Comparison of ENCODE assay signal across 1 cellular context in genomic region chr9:126527109-126527825, GRCh38.
TF ChIP-seq lines count a peak whose summit lies in the region.

No MANE protein-coding gene starts in this region.

TF ChIP-seq in HepG2, 621 proteins besides CTCF, POLR2A, EP300 and RAD21 (continued from another document and continues in another):
- TF ChIP-seq, protein P1, sequence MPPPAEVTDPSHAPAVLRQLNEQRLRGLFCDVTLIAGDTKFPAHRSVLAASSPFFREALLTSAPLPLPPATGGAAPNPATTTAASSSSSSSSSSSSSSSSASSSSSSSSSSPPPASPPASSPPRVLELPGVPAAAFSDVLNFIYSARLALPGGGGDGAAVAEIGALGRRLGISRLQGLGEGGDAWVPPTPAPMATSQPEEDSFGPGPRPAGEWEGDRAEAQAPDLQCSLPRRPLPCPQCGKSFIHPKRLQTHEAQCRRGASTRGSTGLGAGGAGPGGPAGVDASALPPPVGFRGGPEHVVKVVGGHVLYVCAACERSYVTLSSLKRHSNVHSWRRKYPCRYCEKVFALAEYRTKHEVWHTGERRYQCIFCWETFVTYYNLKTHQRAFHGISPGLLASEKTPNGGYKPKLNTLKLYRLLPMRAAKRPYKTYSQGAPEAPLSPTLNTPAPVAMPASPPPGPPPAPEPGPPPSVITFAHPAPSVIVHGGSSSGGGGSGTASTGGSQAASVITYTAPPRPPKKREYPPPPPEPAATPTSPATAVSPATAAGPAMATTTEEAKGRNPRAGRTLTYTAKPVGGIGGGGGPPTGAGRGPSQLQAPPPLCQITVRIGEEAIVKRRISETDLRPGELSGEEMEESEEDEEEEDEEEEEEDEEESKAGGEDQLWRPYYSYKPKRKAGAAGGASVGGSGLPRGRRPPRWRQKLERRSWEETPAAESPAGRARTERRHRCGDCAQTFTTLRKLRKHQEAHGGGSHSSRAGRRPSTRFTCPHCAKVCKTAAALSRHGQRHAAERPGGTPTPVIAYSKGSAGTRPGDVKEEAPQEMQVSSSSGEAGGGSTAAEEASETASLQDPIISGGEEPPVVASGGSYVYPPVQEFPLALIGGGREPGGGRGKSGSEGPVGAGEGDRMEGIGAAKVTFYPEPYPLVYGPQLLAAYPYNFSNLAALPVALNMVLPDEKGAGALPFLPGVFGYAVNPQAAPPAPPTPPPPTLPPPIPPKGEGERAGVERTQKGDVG (CRISPR knock-in tag; IDR thresholded peaks at IDR 0.05; ENCODE audit: borderline replicate concordance): no peak
- peak; percentile 52; the same call in 1 of the 2 replicates for TF ChIP-seq ZNF292 (CRISPR knock-in tag; IDR thresholded peaks at IDR 0.05; ENCODE audit: borderline replicate concordance, low read depth)
- peak; percentile 37; the same call in 1 of the 2 replicates for TF ChIP-seq ZNF574 (CRISPR knock-in tag; IDR thresholded peaks at IDR 0.05)
- no peak for TF ChIP-seq DNMT1 (CRISPR knock-in tag; IDR thresholded peaks at IDR 0.05)
- 0 out of 2 replicates have a peak, but pooled peaks have one; percentile 17 for TF ChIP-seq CBFB (CRISPR knock-in tag; IDR thresholded peaks at IDR 0.05)
- no peak for TF ChIP-seq PRPF4 (IDR thresholded peaks at IDR 0.05; ENCODE audit: low read depth, low read length, poor library complexity, severe bottlenecking)
- no peak for TF ChIP-seq GTF2F1 (IDR thresholded peaks at IDR 0.05; ENCODE audit: low read length)
- no peak; the same call in 1 of the 2 replicates for TF ChIP-seq NFKB2 (CRISPR knock-in tag; IDR thresholded peaks at IDR 0.05; ENCODE audit: borderline replicate concordance)
- TF ChIP-seq HMG20A (CRISPR knock-in tag; IDR thresholded peaks at IDR 0.05; ENCODE audit: borderline replicate concordance): peak; percentile 76; the same call in 1 of the 2 replicates
- TF ChIP-seq ZNF674 (CRISPR knock-in tag; IDR thresholded peaks at IDR 0.05; ENCODE audit: low read depth): no peak
- no peak for TF ChIP-seq ZNF460 (CRISPR knock-in tag; IDR thresholded peaks at IDR 0.05; ENCODE audit: borderline replicate concordance)
- TF ChIP-seq TAF1 (CRISPR knock-in tag; IDR thresholded peaks at IDR 0.05): peak; percentile 53
- no peak for TF ChIP-seq ZNF224 (CRISPR knock-in tag; IDR thresholded peaks at IDR 0.05)
- peak; percentile 61; the same call in 1 of the 2 replicates for TF ChIP-seq RXRB (CRISPR knock-in tag; IDR thresholded peaks at IDR 0.05; ENCODE audit: borderline replicate concordance)
- TF ChIP-seq, protein P2, sequence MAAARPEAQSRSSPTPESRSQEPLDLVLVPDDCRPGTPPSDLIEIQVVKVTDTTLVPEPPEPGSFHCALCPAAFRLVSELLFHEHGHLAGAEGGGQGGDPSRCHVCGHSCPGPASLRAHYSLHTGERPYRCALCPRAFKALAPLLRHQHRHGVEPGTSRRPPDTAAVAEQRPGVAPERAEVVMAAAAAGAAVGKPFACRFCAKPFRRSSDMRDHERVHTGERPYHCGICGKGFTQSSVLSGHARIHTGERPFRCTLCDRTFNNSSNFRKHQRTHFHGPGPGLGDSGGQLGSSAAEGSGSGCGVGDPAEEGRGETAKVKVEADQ (CRISPR knock-in tag; IDR thresholded peaks at IDR 0.05; ENCODE audit: borderline replicate concordance): no peak
- no peak for TF ChIP-seq ZNF639 (CRISPR knock-in tag; conservative IDR thresholded peaks at IDR 0.05)
- TF ChIP-seq BCL3 (CRISPR knock-in tag; IDR thresholded peaks at IDR 0.05): no peak
- no peak for TF ChIP-seq ARHGAP35 (CRISPR knock-in tag; IDR thresholded peaks at IDR 0.05; ENCODE audit: borderline replicate concordance)
- TF ChIP-seq ZNF30 (CRISPR knock-in tag; IDR thresholded peaks at IDR 0.05): no peak
- TF ChIP-seq SMYD3 (CRISPR knock-in tag; IDR thresholded peaks at IDR 0.05): no peak
- no peak for TF ChIP-seq ZFP36 (IDR thresholded peaks at IDR 0.05; ENCODE audit: borderline replicate concordance, low read depth, low read length, partially characterized antibody)
- no peak for TF ChIP-seq HIVEP1 (CRISPR knock-in tag; IDR thresholded peaks at IDR 0.05)
- no peak for TF ChIP-seq ZNF256 (CRISPR knock-in tag; conservative IDR thresholded peaks at IDR 0.05)
- no peak for TF ChIP-seq CENPX (CRISPR knock-in tag; IDR thresholded peaks at IDR 0.05)
- no peak for TF ChIP-seq JDP2 (CRISPR knock-in tag; IDR thresholded peaks at IDR 0.05; ENCODE audit: borderline replicate concordance)
- TF ChIP-seq CBX2 (IDR thresholded peaks at IDR 0.05; ENCODE audit: low read depth, low read length): no peak
- no peak for TF ChIP-seq CBX2 (CRISPR knock-in tag; IDR thresholded peaks at IDR 0.05; ENCODE audit: low read depth)
- TF ChIP-seq BATF2 (CRISPR knock-in tag; IDR thresholded peaks at IDR 0.05): no peak
- no peak for TF ChIP-seq ZNF776 (CRISPR knock-in tag; IDR thresholded peaks at IDR 0.05)
- TF ChIP-seq NR2C2 (CRISPR knock-in tag; IDR thresholded peaks at IDR 0.05; ENCODE audit: borderline replicate concordance): peak; percentile 22; the same call in 1 of the 2 replicates
- no peak for TF ChIP-seq ZNF616 (CRISPR knock-in tag; IDR thresholded peaks at IDR 0.05; ENCODE audit: low read depth)
- TF ChIP-seq ZBTB43 (CRISPR knock-in tag; conservative IDR thresholded peaks at IDR 0.05): 0 out of 2 replicates have a peak, but pooled peaks have one; percentile 57
- no peak for TF ChIP-seq CREB3 (CRISPR knock-in tag; IDR thresholded peaks at IDR 0.05)
- TF ChIP-seq PLSCR1 (CRISPR knock-in tag; IDR thresholded peaks at IDR 0.05; ENCODE audit: borderline replicate concordance): no peak
- no peak for TF ChIP-seq ZSCAN9 (CRISPR knock-in tag; IDR thresholded peaks at IDR 0.05; ENCODE audit: borderline replicate concordance)
- TF ChIP-seq ZNF446 (CRISPR knock-in tag; IDR thresholded peaks at IDR 0.05): no peak
- peak; percentile 77; the same call in 1 of the 2 replicates for TF ChIP-seq HMG20B (CRISPR knock-in tag; conservative IDR thresholded peaks at IDR 0.05)
- no peak for TF ChIP-seq ZNF24 (IDR thresholded peaks at IDR 0.05)
- TF ChIP-seq, protein P3, sequence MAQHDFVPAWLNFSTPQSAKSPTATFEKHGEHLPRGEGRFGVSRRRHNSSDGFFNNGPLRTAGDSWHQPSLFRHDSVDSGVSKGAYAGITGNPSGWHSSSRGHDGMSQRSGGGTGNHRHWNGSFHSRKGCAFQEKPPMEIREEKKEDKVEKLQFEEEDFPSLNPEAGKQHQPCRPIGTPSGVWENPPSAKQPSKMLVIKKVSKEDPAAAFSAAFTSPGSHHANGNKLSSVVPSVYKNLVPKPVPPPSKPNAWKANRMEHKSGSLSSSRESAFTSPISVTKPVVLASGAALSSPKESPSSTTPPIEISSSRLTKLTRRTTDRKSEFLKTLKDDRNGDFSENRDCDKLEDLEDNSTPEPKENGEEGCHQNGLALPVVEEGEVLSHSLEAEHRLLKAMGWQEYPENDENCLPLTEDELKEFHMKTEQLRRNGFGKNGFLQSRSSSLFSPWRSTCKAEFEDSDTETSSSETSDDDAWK (CRISPR knock-in tag; IDR thresholded peaks at IDR 0.05): no peak
- no peak for TF ChIP-seq ZNF558 (CRISPR knock-in tag; IDR thresholded peaks at IDR 0.05; ENCODE audit: borderline replicate concordance)
- peak; percentile 52; the same call in 1 of the 2 replicates for TF ChIP-seq SPEN (CRISPR knock-in tag; IDR thresholded peaks at IDR 0.05; ENCODE audit: low read depth)
- TF ChIP-seq ZC3H13 (CRISPR knock-in tag; IDR thresholded peaks at IDR 0.05): no peak
- no peak for TF ChIP-seq RORA (CRISPR knock-in tag; IDR thresholded peaks at IDR 0.05)
- TF ChIP-seq SRY (CRISPR knock-in tag; IDR thresholded peaks at IDR 0.05): no peak
- peak; percentile 84 for TF ChIP-seq MED1 (CRISPR knock-in tag; IDR thresholded peaks at IDR 0.05)
- no peak for TF ChIP-seq ZNF383 (CRISPR knock-in tag; IDR thresholded peaks at IDR 0.05; ENCODE audit: borderline replicate concordance)
- no peak for TF ChIP-seq TIGD3 (CRISPR knock-in tag; IDR thresholded peaks at IDR 0.05; ENCODE audit: borderline replicate concordance)
- TF ChIP-seq ELF1 (CRISPR knock-in tag; IDR thresholded peaks at IDR 0.05): no peak
- no peak for TF ChIP-seq FOXA1 (IDR thresholded peaks at IDR 0.05)
- peak; percentile 22; the same call in 1 of the 2 replicates for TF ChIP-seq FOXA1 (CRISPR knock-in tag; IDR thresholded peaks at IDR 0.05)
- no peak for TF ChIP-seq NFIC (IDR thresholded peaks at IDR 0.05; ENCODE audit: low read length)
- no peak for TF ChIP-seq NBN (conservative IDR thresholded peaks at IDR 0.05)
- TF ChIP-seq XBP1 (CRISPR knock-in tag; IDR thresholded peaks at IDR 0.05): no peak
